9 cellular contexts compared by ENCODE assay signal in the genomic region with DNA sequence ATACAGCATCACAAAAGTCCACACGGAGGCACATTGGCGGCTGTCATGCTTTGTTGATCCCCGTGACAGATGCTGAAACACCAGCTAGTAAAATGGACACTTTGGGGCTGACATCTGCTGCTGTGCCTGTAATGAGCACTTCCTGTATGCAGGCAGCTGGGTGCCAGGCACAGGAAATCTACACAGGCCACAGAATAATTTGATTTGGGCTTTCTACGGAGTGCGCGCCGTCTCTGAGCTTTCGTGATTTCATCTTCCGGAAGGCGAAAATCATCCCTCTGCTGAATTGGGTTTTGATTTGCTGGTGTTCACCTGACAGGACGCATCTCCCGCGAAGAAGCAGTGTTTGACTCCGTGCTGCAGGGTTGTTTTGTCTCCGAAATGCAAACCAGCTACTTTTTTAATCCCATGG.
A peak's percentile ranks its signal among the peaks of the same experiment; 100 is the strongest.
DNase-seq lines count a peak whose midpoint lies in the region; ATAC-seq and TF ChIP-seq lines count a peak whose summit lies in the region.
"Had no signal": no experiment of that assay in that cellular context is flagged by ENCODE, and none has a peak within 500 bp of the region (broad histone marks: within the 10 kb centered on the region; RNA-seq: fewer than 3 reads in every experiment).

No MANE protein-coding gene starts in this region.

- H3K27me3 Mint-ChIP-seq in activated T-cell treated with anti-CD3 and anti-CD28 coated beads, Interleukin-2, amount 50 U/mL, for 24 hours, result peaks cover 6% of the 10 kb centered on the region
- H3K27me3 Mint-ChIP-seq in nephron (ENCODE audit: low read depth), result peaks cover 9% of the 10 kb centered on the region

- no peaks in the 10 kb centered on the region for H3K36me3 ChIP-seq in stomach

- WGBS in stomach, 5 donors, result 77 to 82% (median 79%) methylated on average over 15 of the region's 15 CpGs

- peak; percentile 81 for ATAC-seq in HG02852 (IDR thresholded peaks at IDR 0.05; ENCODE audit: unreplicated experiment)
- no peak for ATAC-seq in GM21526 (IDR thresholded peaks at IDR 0.05; ENCODE audit: low FRiP score, unreplicated experiment)
- ATAC-seq: body of pancreas had no signal

- peaks cover 0 to 17% (median 0%) of the 10 kb centered on the region in 3 donors for H3K27me3 ChIP-seq in stomach
- H3K27me3 ChIP-seq: body of pancreas had no signal

- TF ChIP-seq CTCF in nephron (IDR thresholded peaks at IDR 0.05; ENCODE audit: unreplicated experiment in 3 of 3) (no peak), stomach (IDR thresholded peaks at IDR 0.05) (no peak)

- H3K36me3 Mint-ChIP-seq in activated T-cell treated with anti-CD3 and anti-CD28 coated beads, Interleukin-2, amount 50 U/mL, for 24 hours (ENCODE audit: low read depth), result no peaks in the 10 kb centered on the region
- H3K36me3 Mint-ChIP-seq in nephron (ENCODE audit: low read depth), result no peaks in the 10 kb centered on the region

- no peak overlapping the region for H3K4me3 ChIP-seq in stomach
- H3K4me3 ChIP-seq: body of pancreas had no signal

- no peak overlapping the region for H3K27ac ChIP-seq in stomach
- H3K27ac ChIP-seq: body of pancreas had no signal

- peak overlapping the region; percentile 85 for H3K27ac Mint-ChIP-seq in activated T-cell treated with anti-CD3 and anti-CD28 coated beads, Interleukin-2, amount 50 U/mL, for 24 hours
- H3K27ac Mint-ChIP-seq in nephron, result peak overlapping the region; percentile 19 to 83 (median 66)

- no peak for TF ChIP-seq POLR2A in stomach (IDR thresholded peaks at IDR 0.05)

- no peaks in the 10 kb centered on the region for H3K4me1 ChIP-seq in stomach
- H3K4me1 ChIP-seq: body of pancreas had no signal

- intact Hi-C loops in stomach (cut with DNase I; ENCODE audit: low total_unique reads), result no loop called here

- H3K9me3 ChIP-seq in stomach, result no peaks in the 10 kb centered on the region
- H3K9me3 ChIP-seq: body of pancreas had no signal

- peak overlapping the region; percentile 41 for H3K4me3 Mint-ChIP-seq in activated T-cell treated with anti-CD3 and anti-CD28 coated beads, Interleukin-2, amount 50 U/mL, for 24 hours
- peak overlapping the region in 1 of 3 experiments; percentile 2 for H3K4me3 Mint-ChIP-seq in nephron

- DNase-seq in activated T-cell treated with anti-CD3 and anti-CD28 coated beads, Interleukin-2, amount 50 U/mL, for 24 hours, result no peak
- DNase-seq in activated T-cell treated with anti-CD3 and anti-CD28 coated beads for 4 hours (no peak), SK-N-DZ (ENCODE audit: low spot score) (peak; percentile 85), stomach (no peak), NCI-H2227 treated with DMSO at 0.1 percent for 48 hours (lab: John Stamatoyannopoulos, UW) (no peak)
- DNase-seq: body of pancreas had no signal

- H3K4me1 Mint-ChIP-seq in activated T-cell treated with anti-CD3 and anti-CD28 coated beads, Interleukin-2, amount 50 U/mL, for 24 hours (ENCODE audit: low read depth), result peaks cover 8% of the 10 kb centered on the region
- peaks cover 54% of the 10 kb centered on the region for H3K4me1 Mint-ChIP-seq in nephron

- TF ChIP-seq EP300 in stomach (IDR thresholded peaks at IDR 0.05), result no peak

- no peaks in the 10 kb centered on the region for H3K9me3 Mint-ChIP-seq in activated T-cell treated with anti-CD3 and anti-CD28 coated beads, Interleukin-2, amount 50 U/mL, for 24 hours
- H3K9me3 Mint-ChIP-seq in nephron, result no peaks in the 10 kb centered on the region
